ENCODE assay signal across 32 cellular contexts in genomic region chr16:49315602-49316001, GRCh38. TPM values are rescaled to one million over a fixed set of nuclear protein-coding genes. Genes with fewer than 3 reads are reported as not detected.
A peak's percentile ranks its signal among the peaks of the same experiment; 100 is the strongest.
DNase-seq lines count a peak whose midpoint lies in the region; TF ChIP-seq lines count a peak whose summit lies in the region.
"Had no signal": no experiment of that assay in that cellular context is flagged by ENCODE, and none has a peak within 500 bp of the region (broad histone marks: within the 10 kb centered on the region; RNA-seq: fewer than 3 reads in every experiment).

No MANE protein-coding gene starts in this region.

- peak; percentile 73 for DNase-seq in G401 (ENCODE audit: low spot score)
- DNase-seq in cerebellar cortex (ENCODE audit: low spot score): peak; percentile 66
- no peak for DNase-seq in stimulated activated CD4-positive, alpha-beta T cell treated with anti-CD3 and anti-CD28 coated beads, Interleukin-4, amount 100 ng/mL, for 4 hours
- no peak for DNase-seq in esophagus squamous epithelium (lab: John Stamatoyannopoulos, UW)
- DNase-seq: 8988T; ACHN; AML-193; BE2C; Caco-2; Calu3; CD4-positive, alpha-beta memory T cell; CD4-positive, alpha-beta T cell; CD4-positive, CD25-positive, alpha-beta regulatory T cell; CD8-positive, alpha-beta memory T cell; CD8-positive, alpha-beta T cell; COR-L47; DMS 273 treated with DMSO at 0.1 percent for 48 hours; DMS153; DMS53; DMS79; DMS79 treated with DMSO at 0.1 percent for 48 hours; DND-41; EL had no signal

- WGBS in esophagus squamous epithelium, 2 donors: 71 to 88% methylated on average over 1 of the region's 1 CpG

- H3K27me3 ChIP-seq in esophagus squamous epithelium: peaks cover 0 to 17% (median 0%) of the 10 kb centered on the region in 4 donors
- H3K27me3 ChIP-seq: BLaER1; BLaER1 treated with 17β-estradiol and CSF1 and Interleukin-3, amounts not matched to agents 10 nM and 100 nM had no signal

- peaks cover 0 to 7% (median 0%) of the 10 kb centered on the region in 3 donors for H3K9me3 ChIP-seq in esophagus squamous epithelium
- H3K9me3 ChIP-seq: A549, BE2C had no signal

- no peaks in the 10 kb centered on the region for H3K36me3 ChIP-seq in esophagus squamous epithelium
- H3K36me3 ChIP-seq: BE2C; BLaER1; BLaER1 treated with 17β-estradiol and CSF1 and Interleukin-3, amounts not matched to agents 10 nM and 100 nM had no signal

- TF ChIP-seq CTCF in esophagus squamous epithelium (IDR thresholded peaks at IDR 0.05): no peak

- in situ Hi-C loops in G401 (cut with HindIII; ENCODE audit: low sequenced_read_pairs): no loop called here

- no peak overlapping the region for H3K4me3 ChIP-seq in esophagus squamous epithelium
- H3K4me3 ChIP-seq: A549; BLaER1; BLaER1 treated with 17β-estradiol and CSF1 and Interleukin-3, amounts not matched to agents 10 nM and 100 nM had no signal

- no peak overlapping the region for H3K27ac ChIP-seq in esophagus squamous epithelium
- H3K27ac ChIP-seq: 22Rv1; A549; BLaER1; BLaER1 treated with 17β-estradiol and CSF1 and Interleukin-3, amounts not matched to agents 10 nM and 100 nM; C4-2B had no signal

- no peak for TF ChIP-seq POLR2A in esophagus squamous epithelium (IDR thresholded peaks at IDR 0.05)

- intact Hi-C loops in esophagus squamous epithelium (cut with DNase I): no loop called here

- no peaks in the 10 kb centered on the region for H3K4me1 ChIP-seq in esophagus squamous epithelium
- H3K4me1 ChIP-seq: A549, BE2C, Caco-2 had no signal

RNA-seq across cellular contexts. Expression of gene CBLN1, which starts 34.0 kb away (rescaled TPM):
- total RNA-seq in G401 (2014; rRNA removed; shearing (Covaris generic)): 0.44 TPM in 1 of 2 replicates, not detected in the other
- under 1 TPM in 2 of 4 donors, not detected in 2; 0.26 to 0.38 TPM for total RNA-seq in esophagus squamous epithelium
- total RNA-seq: A172; A673; B cell; Caco-2; Calu3; CD4-positive, alpha-beta memory T cell; CD4-positive, alpha-beta T cell; CD4-positive, CD25-positive, alpha-beta regulatory T cell; CD8-positive, alpha-beta memory T cell; CD8-positive, alpha-beta T cell had no signal

RNA-seq across cellular contexts. Expression of gene C16orf78, which starts 58.0 kb away (rescaled TPM):
- total RNA-seq in G401 (2014; rRNA removed; shearing (Covaris generic)): not detected in 2 replicates
- not detected for total RNA-seq in esophagus squamous epithelium
- total RNA-seq: A172; A673; B cell; Caco-2; Calu3; CD4-positive, alpha-beta memory T cell; CD4-positive, alpha-beta T cell; CD4-positive, CD25-positive, alpha-beta regulatory T cell; CD8-positive, alpha-beta memory T cell; CD8-positive, alpha-beta T cell; Daoy had no signal

Comparison
In these comparisons a context has a peak if more than half of its experiments do, and no peak if none do; other contexts are left out.
1. DNase-seq: peak in G401 (single experiment) and cerebellar cortex (single experiment); none in stimulated activated CD4-positive, alpha-beta T cell treated with anti-CD3 and anti-CD28 coated beads, Interleukin-4, amount 100 ng/mL, for 4 hours (0 of 2) and esophagus squamous epithelium (single experiment).